ENCODE assay signal across 1 cellular context in the genomic region with DNA sequence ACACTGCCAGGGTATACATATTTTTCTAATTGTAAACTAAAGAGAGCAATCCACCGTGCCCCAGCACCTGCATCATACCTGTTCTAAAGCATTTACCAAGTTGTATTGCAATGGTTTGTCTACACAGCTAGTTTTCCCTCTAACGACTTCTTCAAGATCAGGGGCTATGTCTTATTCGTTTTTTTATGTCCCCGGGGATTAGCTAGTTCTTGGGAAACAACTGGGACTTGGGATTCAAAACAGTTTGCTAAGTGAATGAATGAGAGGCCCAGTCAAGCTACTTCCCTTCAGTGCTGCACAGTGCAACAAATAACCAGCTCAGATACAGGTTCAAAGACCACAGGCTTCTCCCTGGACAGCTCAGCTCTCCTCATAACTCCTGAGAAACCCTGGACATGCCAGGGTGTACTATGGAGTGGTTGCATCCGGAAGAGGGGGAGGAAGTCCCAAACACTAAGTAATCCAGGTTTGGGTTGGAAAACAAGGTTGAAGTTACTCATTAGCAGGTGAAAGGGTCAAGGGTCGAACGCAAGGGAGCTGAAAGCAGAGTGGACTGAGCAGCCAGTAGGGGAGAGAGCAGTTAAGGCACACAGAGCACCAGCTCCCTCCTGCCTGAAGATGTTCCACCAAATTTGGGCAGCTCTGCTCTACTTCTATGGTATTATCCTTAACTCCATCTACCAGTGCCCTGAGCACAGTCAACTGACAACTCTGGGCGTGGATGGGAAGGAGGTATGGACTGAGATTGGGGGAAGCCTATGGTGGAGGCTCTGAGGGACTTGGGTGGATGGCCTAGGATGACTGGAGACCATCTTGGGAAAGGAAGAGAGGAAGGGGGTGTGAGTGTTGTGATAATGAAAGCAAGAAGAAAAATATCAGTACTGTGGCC.
TF ChIP-seq lines count a peak whose summit lies in the region.

A gene (plus strand): TSS at position 546 of the 889 bp plus-strand sequence. CDS start 73 bp downstream, at position 619.

TF ChIP-seq in HepG2, 621 proteins besides CTCF, POLR2A, EP300 and RAD21 (continued from another document and continues in another):
- TF ChIP-seq, protein P1, sequence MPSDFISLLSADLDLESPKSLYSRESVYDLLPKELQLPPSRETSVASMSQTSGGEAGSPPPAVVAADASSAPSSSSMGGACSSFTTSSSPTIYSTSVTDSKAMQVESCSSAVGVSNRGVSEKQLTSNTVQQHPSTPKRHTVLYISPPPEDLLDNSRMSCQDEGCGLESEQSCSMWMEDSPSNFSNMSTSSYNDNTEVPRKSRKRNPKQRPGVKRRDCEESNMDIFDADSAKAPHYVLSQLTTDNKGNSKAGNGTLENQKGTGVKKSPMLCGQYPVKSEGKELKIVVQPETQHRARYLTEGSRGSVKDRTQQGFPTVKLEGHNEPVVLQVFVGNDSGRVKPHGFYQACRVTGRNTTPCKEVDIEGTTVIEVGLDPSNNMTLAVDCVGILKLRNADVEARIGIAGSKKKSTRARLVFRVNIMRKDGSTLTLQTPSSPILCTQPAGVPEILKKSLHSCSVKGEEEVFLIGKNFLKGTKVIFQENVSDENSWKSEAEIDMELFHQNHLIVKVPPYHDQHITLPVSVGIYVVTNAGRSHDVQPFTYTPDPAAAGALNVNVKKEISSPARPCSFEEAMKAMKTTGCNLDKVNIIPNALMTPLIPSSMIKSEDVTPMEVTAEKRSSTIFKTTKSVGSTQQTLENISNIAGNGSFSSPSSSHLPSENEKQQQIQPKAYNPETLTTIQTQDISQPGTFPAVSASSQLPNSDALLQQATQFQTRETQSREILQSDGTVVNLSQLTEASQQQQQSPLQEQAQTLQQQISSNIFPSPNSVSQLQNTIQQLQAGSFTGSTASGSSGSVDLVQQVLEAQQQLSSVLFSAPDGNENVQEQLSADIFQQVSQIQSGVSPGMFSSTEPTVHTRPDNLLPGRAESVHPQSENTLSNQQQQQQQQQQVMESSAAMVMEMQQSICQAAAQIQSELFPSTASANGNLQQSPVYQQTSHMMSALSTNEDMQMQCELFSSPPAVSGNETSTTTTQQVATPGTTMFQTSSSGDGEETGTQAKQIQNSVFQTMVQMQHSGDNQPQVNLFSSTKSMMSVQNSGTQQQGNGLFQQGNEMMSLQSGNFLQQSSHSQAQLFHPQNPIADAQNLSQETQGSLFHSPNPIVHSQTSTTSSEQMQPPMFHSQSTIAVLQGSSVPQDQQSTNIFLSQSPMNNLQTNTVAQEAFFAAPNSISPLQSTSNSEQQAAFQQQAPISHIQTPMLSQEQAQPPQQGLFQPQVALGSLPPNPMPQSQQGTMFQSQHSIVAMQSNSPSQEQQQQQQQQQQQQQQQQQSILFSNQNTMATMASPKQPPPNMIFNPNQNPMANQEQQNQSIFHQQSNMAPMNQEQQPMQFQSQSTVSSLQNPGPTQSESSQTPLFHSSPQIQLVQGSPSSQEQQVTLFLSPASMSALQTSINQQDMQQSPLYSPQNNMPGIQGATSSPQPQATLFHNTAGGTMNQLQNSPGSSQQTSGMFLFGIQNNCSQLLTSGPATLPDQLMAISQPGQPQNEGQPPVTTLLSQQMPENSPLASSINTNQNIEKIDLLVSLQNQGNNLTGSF (CRISPR knock-in tag; IDR thresholded peaks at IDR 0.05): peak; percentile 79
- TF ChIP-seq ZC3H4 (CRISPR knock-in tag; IDR thresholded peaks at IDR 0.05; ENCODE audit: borderline replicate concordance) (no peak), SMYD3 (CRISPR knock-in tag; IDR thresholded peaks at IDR 0.05) (peak; percentile 96), BRD4 (CRISPR knock-in tag; IDR thresholded peaks at IDR 0.05) (peak; percentile 96), SIX1 (CRISPR knock-in tag; IDR thresholded peaks at IDR 0.05; ENCODE audit: borderline replicate concordance) (peak; percentile 73; the same call in 1 of the 2 replicates), ZKSCAN5 (CRISPR knock-in tag; IDR thresholded peaks at IDR 0.05) (0 out of 2 replicates have a peak, but pooled peaks have one; percentile 45), NR2F6 (IDR thresholded peaks at IDR 0.05) (peak; percentile 99), NR2F6 (CRISPR knock-in tag; IDR thresholded peaks at IDR 0.05) (peak; percentile 99), SATB2 (CRISPR knock-in tag; IDR thresholded peaks at IDR 0.05) (peak; percentile 87; the same call in 1 of the 2 replicates), MAF1 (CRISPR knock-in tag; IDR thresholded peaks at IDR 0.05; ENCODE audit: borderline replicate concordance) (0 out of 2 replicates have a peak, but pooled peaks have one; percentile 30), CBX1 (IDR thresholded peaks at IDR 0.05; ENCODE audit: low read depth) (peak; percentile 76), SETDB1 (CRISPR knock-in tag; IDR thresholded peaks at IDR 0.05; ENCODE audit: borderline replicate concordance) (0 out of 2 replicates have a peak, but pooled peaks have one; percentile 36), KDM5B (CRISPR knock-in tag; IDR thresholded peaks at IDR 0.05; ENCODE audit: borderline replicate concordance) (peak; percentile 78; the same call in 1 of the 2 replicates), ZNF660 (CRISPR knock-in tag; IDR thresholded peaks at IDR 0.05; ENCODE audit: borderline replicate concordance, low read depth) (no peak), KDM6A (CRISPR knock-in tag; IDR thresholded peaks at IDR 0.05; ENCODE audit: low read depth) (peak; percentile 97), ZBTB1 (CRISPR knock-in tag; IDR thresholded peaks at IDR 0.05; ENCODE audit: borderline replicate concordance) (no peak), HOXA9 (CRISPR knock-in tag; IDR thresholded peaks at IDR 0.05; ENCODE audit: borderline replicate concordance) (no peak), NBN (conservative IDR thresholded peaks at IDR 0.05) (no peak), ZSCAN21 (CRISPR knock-in tag; IDR thresholded peaks at IDR 0.05; ENCODE audit: borderline replicate concordance) (peak; percentile 88; the same call in 1 of the 2 replicates), HNRNPL (IDR thresholded peaks at IDR 0.05; ENCODE audit: low read depth, low read length) (no peak), ZMYM4 (CRISPR knock-in tag; IDR thresholded peaks at IDR 0.05) (peak; percentile 71), CENPT (CRISPR knock-in tag; IDR thresholded peaks at IDR 0.05; ENCODE audit: low read depth) (no peak), NKX3-1 (CRISPR knock-in tag; IDR thresholded peaks at IDR 0.05) (no peak), SP5 (CRISPR knock-in tag; IDR thresholded peaks at IDR 0.05; ENCODE audit: borderline replicate concordance, low read depth) (peak; percentile 61), ZNF331 (CRISPR knock-in tag; IDR thresholded peaks at IDR 0.05) (peak; percentile 98), ZNF776 (CRISPR knock-in tag; IDR thresholded peaks at IDR 0.05) (no peak), ZNF552 (CRISPR knock-in tag; IDR thresholded peaks at IDR 0.05; ENCODE audit: borderline replicate concordance) (peak; percentile 68; the same call in 1 of the 2 replicates), ZNF136 (CRISPR knock-in tag; IDR thresholded peaks at IDR 0.05; ENCODE audit: low read depth) (peak; percentile 79; the same call in 1 of the 2 replicates), REPIN1 (CRISPR knock-in tag; IDR thresholded peaks at IDR 0.05; ENCODE audit: borderline replicate concordance, low read depth) (peak; percentile 96), EHMT2 (IDR thresholded peaks at IDR 0.05; ENCODE audit: borderline replicate concordance, low read depth, low read length) (no peak; the same call in 1 of the 2 replicates), MED1 (CRISPR knock-in tag; IDR thresholded peaks at IDR 0.05) (peak; percentile 99), NCOR1 (IDR thresholded peaks at IDR 0.05; ENCODE audit: borderline replicate concordance, low read length) (peak; percentile 96), ZNF670 (CRISPR knock-in tag; IDR thresholded peaks at IDR 0.05; ENCODE audit: borderline replicate concordance) (peak; percentile 34; the same call in 1 of the 2 replicates), TEAD3 (CRISPR knock-in tag; optimal IDR thresholded peaks at IDR 0.05; ENCODE audit: borderline replicate concordance) (peak; percentile 95), ZNF138 (CRISPR knock-in tag; IDR thresholded peaks at IDR 0.05; ENCODE audit: low read depth) (no peak), SUZ12 (IDR thresholded peaks at IDR 0.05; ENCODE audit: low read depth, low read length) (no peak), KMT2A (CRISPR knock-in tag; IDR thresholded peaks at IDR 0.05) (peak; percentile 46; the same call in 1 of the 2 replicates), PHB2 (IDR thresholded peaks at IDR 0.05; ENCODE audit: partially characterized antibody) (no peak), NFE2L1 (CRISPR knock-in tag; IDR thresholded peaks at IDR 0.05; ENCODE audit: borderline replicate concordance) (no peak), CEBPB (IDR thresholded peaks at IDR 0.05; ENCODE audit: borderline replicate concordance, low read depth, low read length) (peak; percentile 21; the same call in 1 of the 2 replicates)
- TF ChIP-seq, protein P2, sequence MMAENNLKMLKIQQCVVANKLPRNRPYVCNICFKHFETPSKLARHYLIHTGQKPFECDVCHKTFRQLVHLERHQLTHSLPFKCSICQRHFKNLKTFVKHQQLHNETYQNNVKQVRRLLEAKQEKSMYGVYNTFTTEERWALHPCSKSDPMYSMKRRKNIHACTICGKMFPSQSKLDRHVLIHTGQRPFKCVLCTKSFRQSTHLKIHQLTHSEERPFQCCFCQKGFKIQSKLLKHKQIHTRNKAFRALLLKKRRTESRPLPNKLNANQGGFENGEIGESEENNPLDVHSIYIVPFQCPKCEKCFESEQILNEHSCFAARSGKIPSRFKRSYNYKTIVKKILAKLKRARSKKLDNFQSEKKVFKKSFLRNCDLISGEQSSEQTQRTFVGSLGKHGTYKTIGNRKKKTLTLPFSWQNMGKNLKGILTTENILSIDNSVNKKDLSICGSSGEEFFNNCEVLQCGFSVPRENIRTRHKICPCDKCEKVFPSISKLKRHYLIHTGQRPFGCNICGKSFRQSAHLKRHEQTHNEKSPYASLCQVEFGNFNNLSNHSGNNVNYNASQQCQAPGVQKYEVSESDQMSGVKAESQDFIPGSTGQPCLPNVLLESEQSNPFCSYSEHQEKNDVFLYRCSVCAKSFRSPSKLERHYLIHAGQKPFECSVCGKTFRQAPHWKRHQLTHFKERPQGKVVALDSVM (CRISPR knock-in tag; IDR thresholded peaks at IDR 0.05): no peak
- TF ChIP-seq, protein P3, sequence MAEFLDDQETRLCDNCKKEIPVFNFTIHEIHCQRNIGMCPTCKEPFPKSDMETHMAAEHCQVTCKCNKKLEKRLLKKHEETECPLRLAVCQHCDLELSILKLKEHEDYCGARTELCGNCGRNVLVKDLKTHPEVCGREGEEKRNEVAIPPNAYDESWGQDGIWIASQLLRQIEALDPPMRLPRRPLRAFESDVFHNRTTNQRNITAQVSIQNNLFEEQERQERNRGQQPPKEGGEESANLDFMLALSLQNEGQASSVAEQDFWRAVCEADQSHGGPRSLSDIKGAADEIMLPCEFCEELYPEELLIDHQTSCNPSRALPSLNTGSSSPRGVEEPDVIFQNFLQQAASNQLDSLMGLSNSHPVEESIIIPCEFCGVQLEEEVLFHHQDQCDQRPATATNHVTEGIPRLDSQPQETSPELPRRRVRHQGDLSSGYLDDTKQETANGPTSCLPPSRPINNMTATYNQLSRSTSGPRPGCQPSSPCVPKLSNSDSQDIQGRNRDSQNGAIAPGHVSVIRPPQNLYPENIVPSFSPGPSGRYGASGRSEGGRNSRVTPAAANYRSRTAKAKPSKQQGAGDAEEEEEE (CRISPR knock-in tag; IDR thresholded peaks at IDR 0.05; ENCODE audit: borderline replicate concordance): no peak; the same call in 1 of the 2 replicates
- TF ChIP-seq, protein P4, sequence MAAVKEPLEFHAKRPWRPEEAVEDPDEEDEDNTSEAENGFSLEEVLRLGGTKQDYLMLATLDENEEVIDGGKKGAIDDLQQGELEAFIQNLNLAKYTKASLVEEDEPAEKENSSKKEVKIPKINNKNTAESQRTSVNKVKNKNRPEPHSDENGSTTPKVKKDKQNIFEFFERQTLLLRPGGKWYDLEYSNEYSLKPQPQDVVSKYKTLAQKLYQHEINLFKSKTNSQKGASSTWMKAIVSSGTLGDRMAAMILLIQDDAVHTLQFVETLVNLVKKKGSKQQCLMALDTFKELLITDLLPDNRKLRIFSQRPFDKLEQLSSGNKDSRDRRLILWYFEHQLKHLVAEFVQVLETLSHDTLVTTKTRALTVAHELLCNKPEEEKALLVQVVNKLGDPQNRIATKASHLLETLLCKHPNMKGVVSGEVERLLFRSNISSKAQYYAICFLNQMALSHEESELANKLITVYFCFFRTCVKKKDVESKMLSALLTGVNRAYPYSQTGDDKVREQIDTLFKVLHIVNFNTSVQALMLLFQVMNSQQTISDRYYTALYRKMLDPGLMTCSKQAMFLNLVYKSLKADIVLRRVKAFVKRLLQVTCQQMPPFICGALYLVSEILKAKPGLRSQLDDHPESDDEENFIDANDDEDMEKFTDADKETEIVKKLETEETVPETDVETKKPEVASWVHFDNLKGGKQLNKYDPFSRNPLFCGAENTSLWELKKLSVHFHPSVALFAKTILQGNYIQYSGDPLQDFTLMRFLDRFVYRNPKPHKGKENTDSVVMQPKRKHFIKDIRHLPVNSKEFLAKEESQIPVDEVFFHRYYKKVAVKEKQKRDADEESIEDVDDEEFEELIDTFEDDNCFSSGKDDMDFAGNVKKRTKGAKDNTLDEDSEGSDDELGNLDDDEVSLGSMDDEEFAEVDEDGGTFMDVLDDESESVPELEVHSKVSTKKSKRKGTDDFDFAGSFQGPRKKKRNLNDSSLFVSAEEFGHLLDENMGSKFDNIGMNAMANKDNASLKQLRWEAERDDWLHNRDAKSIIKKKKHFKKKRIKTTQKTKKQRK (IDR thresholded peaks at IDR 0.05; ENCODE audit: low read length): no peak
- TF ChIP-seq, protein P5, sequence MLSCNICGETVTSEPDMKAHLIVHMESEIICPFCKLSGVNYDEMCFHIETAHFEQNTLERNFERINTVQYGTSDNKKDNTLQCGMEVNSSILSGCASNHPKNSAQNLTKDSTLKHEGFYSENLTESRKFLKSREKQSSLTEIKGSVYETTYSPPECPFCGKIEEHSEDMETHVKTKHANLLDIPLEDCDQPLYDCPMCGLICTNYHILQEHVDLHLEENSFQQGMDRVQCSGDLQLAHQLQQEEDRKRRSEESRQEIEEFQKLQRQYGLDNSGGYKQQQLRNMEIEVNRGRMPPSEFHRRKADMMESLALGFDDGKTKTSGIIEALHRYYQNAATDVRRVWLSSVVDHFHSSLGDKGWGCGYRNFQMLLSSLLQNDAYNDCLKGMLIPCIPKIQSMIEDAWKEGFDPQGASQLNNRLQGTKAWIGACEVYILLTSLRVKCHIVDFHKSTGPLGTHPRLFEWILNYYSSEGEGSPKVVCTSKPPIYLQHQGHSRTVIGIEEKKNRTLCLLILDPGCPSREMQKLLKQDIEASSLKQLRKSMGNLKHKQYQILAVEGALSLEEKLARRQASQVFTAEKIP (CRISPR knock-in tag; IDR thresholded peaks at IDR 0.05; ENCODE audit: borderline replicate concordance): no peak
- TF ChIP-seq, protein P6, sequence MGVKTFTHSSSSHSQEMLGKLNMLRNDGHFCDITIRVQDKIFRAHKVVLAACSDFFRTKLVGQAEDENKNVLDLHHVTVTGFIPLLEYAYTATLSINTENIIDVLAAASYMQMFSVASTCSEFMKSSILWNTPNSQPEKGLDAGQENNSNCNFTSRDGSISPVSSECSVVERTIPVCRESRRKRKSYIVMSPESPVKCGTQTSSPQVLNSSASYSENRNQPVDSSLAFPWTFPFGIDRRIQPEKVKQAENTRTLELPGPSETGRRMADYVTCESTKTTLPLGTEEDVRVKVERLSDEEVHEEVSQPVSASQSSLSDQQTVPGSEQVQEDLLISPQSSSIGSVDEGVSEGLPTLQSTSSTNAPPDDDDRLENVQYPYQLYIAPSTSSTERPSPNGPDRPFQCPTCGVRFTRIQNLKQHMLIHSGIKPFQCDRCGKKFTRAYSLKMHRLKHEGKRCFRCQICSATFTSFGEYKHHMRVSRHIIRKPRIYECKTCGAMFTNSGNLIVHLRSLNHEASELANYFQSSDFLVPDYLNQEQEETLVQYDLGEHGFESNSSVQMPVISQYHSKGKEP (CRISPR knock-in tag; IDR thresholded peaks at IDR 0.05): no peak
